Comparison of ENCODE assay signal across 9 cellular contexts in genomic region chr3:105647047-105647446, GRCh38.
DNase-seq lines count a peak whose midpoint lies in the region; ATAC-seq lines count a peak whose summit lies in the region.
"Had no signal": no experiment of that assay in that cellular context is flagged by ENCODE, and none has a peak within 500 bp of the region (broad histone marks: within the 10 kb centered on the region; RNA-seq: fewer than 3 reads in every experiment).

No MANE protein-coding gene starts in this region.

- DNase-seq in DMS53 (lab: John Stamatoyannopoulos, UW) (peak; percentile 70), LHCN-M2 (ENCODE audit: low read depth) (peak; percentile 86), UCSD-AML1 (lab: John Stamatoyannopoulos, UW; ENCODE audit: unreplicated experiment) (peak; percentile 9), kidney glomerular epithelial cell (lab: John Stamatoyannopoulos, UW) (peak; percentile 63), NCI-H187 (lab: John Stamatoyannopoulos, UW) (no peak), putamen (ENCODE audit: low spot score) (no peak)
- DNase-seq in stimulated activated CD4-positive, alpha-beta T cell treated with anti-CD3 and anti-CD28 coated beads, Interleukin-4, amount 100 ng/mL, for 1 hour: no peak
- DNase-seq: immature natural killer cell had no signal

- ATAC-seq in GM19395 (IDR thresholded peaks at IDR 0.05; ENCODE audit: unreplicated experiment): no peak

Comparison
In these comparisons a context has a peak if more than half of its experiments do, and no peak if none do; other contexts are left out.
1. DNase-seq: peak in DMS53 (single experiment), LHCN-M2 (single experiment), UCSD-AML1 (single experiment) and kidney glomerular epithelial cell (single experiment); none in stimulated activated CD4-positive, alpha-beta T cell treated with anti-CD3 and anti-CD28 coated beads, Interleukin-4, amount 100 ng/mL, for 1 hour (single experiment), NCI-H187 (0 of 2) and putamen (single experiment).